ENCODE assay signal across 2 cellular contexts in the genomic region with DNA sequence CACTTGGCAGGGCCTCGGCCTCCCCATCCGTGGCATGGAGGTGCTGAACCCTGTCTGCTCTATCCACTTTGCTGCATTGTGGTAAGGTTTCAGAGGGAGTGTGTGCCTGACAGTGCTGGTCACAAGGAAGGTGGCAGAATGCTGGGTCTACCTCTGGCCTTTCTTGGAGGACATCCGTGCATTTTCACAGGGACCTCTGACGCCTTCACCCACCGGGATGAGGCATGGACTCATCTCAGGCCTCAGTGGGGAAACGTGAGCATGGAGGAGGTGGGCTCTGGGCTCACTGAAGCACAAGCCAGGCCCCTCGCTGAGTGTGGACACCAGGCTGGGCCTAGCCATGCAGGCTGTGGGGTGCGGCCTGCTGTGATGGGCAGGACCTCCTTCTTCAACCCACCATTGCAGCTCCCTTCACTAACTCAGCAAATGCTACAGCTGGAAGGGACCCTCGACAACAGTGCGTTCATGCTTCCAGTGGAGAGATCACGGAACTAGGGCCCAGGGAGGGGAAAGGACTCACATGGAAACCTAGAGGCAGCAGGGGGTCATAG.
TF ChIP-seq lines count a peak whose summit lies in the region.

No MANE protein-coding gene starts in this region.

TF ChIP-seq in SK-N-SH treated with all-trans-retinoic acid at 6 μM for 48 hours, 23 proteins besides CTCF, POLR2A, EP300 and RAD21 (continued from another document):
- TF ChIP-seq, protein P1, sequence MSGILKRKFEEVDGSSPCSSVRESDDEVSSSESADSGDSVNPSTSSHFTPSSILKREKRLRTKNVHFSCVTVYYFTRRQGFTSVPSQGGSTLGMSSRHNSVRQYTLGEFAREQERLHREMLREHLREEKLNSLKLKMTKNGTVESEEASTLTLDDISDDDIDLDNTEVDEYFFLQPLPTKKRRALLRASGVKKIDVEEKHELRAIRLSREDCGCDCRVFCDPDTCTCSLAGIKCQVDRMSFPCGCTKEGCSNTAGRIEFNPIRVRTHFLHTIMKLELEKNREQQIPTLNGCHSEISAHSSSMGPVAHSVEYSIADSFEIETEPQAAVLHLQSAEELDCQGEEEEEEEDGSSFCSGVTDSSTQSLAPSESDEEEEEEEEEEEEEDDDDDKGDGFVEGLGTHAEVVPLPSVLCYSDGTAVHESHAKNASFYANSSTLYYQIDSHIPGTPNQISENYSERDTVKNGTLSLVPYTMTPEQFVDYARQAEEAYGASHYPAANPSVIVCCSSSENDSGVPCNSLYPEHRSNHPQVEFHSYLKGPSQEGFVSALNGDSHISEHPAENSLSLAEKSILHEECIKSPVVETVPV (CRISPR knock-in tag; IDR thresholded peaks at IDR 0.05) = no peak
- no peak for TF ChIP-seq ZNF70 (CRISPR knock-in tag; IDR thresholded peaks at IDR 0.05)
- no peak for TF ChIP-seq CSDC2 (CRISPR knock-in tag; IDR thresholded peaks at IDR 0.05)
- TF ChIP-seq OSR1 (CRISPR knock-in tag; IDR thresholded peaks at IDR 0.05) = no peak
- TF ChIP-seq, protein P2, sequence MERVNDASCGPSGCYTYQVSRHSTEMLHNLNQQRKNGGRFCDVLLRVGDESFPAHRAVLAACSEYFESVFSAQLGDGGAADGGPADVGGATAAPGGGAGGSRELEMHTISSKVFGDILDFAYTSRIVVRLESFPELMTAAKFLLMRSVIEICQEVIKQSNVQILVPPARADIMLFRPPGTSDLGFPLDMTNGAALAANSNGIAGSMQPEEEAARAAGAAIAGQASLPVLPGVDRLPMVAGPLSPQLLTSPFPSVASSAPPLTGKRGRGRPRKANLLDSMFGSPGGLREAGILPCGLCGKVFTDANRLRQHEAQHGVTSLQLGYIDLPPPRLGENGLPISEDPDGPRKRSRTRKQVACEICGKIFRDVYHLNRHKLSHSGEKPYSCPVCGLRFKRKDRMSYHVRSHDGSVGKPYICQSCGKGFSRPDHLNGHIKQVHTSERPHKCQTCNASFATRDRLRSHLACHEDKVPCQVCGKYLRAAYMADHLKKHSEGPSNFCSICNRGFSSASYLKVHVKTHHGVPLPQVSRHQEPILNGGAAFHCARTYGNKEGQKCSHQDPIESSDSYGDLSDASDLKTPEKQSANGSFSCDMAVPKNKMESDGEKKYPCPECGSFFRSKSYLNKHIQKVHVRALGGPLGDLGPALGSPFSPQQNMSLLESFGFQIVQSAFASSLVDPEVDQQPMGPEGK (CRISPR knock-in tag; IDR thresholded peaks at IDR 0.05; ENCODE audit: borderline replicate concordance) = no peak
- TF ChIP-seq BACH2 (CRISPR knock-in tag; IDR thresholded peaks at IDR 0.05; ENCODE audit: borderline replicate concordance) = no peak
- TF ChIP-seq ZFP30 (CRISPR knock-in tag; IDR thresholded peaks at IDR 0.05) = no peak
- TF ChIP-seq SNAI2 (CRISPR knock-in tag; IDR thresholded peaks at IDR 0.05) = no peak
- no peak for TF ChIP-seq ZC3H10 (CRISPR knock-in tag; IDR thresholded peaks at IDR 0.05)
- TF ChIP-seq, protein P3, sequence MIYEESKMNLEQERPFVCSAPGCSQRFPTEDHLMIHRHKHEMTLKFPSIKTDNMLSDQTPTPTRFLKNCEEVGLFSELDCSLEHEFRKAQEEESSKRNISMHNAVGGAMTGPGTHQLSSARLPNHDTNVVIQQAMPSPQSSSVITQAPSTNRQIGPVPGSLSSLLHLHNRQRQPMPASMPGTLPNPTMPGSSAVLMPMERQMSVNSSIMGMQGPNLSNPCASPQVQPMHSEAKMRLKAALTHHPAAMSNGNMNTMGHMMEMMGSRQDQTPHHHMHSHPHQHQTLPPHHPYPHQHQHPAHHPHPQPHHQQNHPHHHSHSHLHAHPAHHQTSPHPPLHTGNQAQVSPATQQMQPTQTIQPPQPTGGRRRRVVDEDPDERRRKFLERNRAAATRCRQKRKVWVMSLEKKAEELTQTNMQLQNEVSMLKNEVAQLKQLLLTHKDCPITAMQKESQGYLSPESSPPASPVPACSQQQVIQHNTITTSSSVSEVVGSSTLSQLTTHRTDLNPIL (CRISPR knock-in tag; IDR thresholded peaks at IDR 0.05; ENCODE audit: low read depth) = no peak
- TF ChIP-seq, protein P4, sequence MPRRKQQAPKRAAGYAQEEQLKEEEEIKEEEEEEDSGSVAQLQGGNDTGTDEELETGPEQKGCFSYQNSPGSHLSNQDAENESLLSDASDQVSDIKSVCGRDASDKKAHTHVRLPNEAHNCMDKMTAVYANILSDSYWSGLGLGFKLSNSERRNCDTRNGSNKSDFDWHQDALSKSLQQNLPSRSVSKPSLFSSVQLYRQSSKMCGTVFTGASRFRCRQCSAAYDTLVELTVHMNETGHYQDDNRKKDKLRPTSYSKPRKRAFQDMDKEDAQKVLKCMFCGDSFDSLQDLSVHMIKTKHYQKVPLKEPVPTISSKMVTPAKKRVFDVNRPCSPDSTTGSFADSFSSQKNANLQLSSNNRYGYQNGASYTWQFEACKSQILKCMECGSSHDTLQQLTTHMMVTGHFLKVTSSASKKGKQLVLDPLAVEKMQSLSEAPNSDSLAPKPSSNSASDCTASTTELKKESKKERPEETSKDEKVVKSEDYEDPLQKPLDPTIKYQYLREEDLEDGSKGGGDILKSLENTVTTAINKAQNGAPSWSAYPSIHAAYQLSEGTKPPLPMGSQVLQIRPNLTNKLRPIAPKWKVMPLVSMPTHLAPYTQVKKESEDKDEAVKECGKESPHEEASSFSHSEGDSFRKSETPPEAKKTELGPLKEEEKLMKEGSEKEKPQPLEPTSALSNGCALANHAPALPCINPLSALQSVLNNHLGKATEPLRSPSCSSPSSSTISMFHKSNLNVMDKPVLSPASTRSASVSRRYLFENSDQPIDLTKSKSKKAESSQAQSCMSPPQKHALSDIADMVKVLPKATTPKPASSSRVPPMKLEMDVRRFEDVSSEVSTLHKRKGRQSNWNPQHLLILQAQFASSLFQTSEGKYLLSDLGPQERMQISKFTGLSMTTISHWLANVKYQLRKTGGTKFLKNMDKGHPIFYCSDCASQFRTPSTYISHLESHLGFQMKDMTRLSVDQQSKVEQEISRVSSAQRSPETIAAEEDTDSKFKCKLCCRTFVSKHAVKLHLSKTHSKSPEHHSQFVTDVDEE (CRISPR knock-in tag; IDR thresholded peaks at IDR 0.05) = no peak
- no peak for TF ChIP-seq PPARA (CRISPR knock-in tag; IDR thresholded peaks at IDR 0.05; ENCODE audit: borderline replicate concordance)
- TF ChIP-seq ZFP3 (CRISPR knock-in tag; IDR thresholded peaks at IDR 0.05) = no peak
- no peak for TF ChIP-seq TOX (CRISPR knock-in tag; IDR thresholded peaks at IDR 0.05; ENCODE audit: borderline replicate concordance)
- no peak for TF ChIP-seq ISL1 (CRISPR knock-in tag; IDR thresholded peaks at IDR 0.05)

TF ChIP-seq in WTC11, 78 proteins besides CTCF, POLR2A, EP300 and RAD21 (continued from another document):
- TF ChIP-seq EMX1 (CRISPR knock-in tag; IDR thresholded peaks at IDR 0.05) = no peak
- TF ChIP-seq TP53 (CRISPR knock-in tag; IDR thresholded peaks at IDR 0.05) = no peak
- TF ChIP-seq, protein P5, sequence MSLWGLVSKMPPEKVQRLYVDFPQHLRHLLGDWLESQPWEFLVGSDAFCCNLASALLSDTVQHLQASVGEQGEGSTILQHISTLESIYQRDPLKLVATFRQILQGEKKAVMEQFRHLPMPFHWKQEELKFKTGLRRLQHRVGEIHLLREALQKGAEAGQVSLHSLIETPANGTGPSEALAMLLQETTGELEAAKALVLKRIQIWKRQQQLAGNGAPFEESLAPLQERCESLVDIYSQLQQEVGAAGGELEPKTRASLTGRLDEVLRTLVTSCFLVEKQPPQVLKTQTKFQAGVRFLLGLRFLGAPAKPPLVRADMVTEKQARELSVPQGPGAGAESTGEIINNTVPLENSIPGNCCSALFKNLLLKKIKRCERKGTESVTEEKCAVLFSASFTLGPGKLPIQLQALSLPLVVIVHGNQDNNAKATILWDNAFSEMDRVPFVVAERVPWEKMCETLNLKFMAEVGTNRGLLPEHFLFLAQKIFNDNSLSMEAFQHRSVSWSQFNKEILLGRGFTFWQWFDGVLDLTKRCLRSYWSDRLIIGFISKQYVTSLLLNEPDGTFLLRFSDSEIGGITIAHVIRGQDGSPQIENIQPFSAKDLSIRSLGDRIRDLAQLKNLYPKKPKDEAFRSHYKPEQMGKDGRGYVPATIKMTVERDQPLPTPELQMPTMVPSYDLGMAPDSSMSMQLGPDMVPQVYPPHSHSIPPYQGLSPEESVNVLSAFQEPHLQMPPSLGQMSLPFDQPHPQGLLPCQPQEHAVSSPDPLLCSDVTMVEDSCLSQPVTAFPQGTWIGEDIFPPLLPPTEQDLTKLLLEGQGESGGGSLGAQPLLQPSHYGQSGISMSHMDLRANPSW (CRISPR knock-in tag; conservative IDR thresholded peaks at IDR 0.05; ENCODE audit: low read depth) = no peak
- TF ChIP-seq, protein P6, sequence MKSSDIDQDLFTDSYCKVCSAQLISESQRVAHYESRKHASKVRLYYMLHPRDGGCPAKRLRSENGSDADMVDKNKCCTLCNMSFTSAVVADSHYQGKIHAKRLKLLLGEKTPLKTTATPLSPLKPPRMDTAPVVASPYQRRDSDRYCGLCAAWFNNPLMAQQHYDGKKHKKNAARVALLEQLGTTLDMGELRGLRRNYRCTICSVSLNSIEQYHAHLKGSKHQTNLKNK (CRISPR knock-in tag; IDR thresholded peaks at IDR 0.05) = no peak
- TF ChIP-seq NR3C1 (CRISPR knock-in tag; conservative IDR thresholded peaks at IDR 0.05; ENCODE audit: low read depth) = no peak
- no peak for TF ChIP-seq ZNF232 (CRISPR knock-in tag; IDR thresholded peaks at IDR 0.05)
- TF ChIP-seq GTF2I (CRISPR knock-in tag; conservative IDR thresholded peaks at IDR 0.05) = no peak
- TF ChIP-seq TCF7 (CRISPR knock-in tag; IDR thresholded peaks at IDR 0.05; ENCODE audit: low read depth) = no peak
- no peak for TF ChIP-seq FOXK1 (CRISPR knock-in tag; IDR thresholded peaks at IDR 0.05)
